ENCODE assay signal across 2 cellular contexts in the genomic region with DNA sequence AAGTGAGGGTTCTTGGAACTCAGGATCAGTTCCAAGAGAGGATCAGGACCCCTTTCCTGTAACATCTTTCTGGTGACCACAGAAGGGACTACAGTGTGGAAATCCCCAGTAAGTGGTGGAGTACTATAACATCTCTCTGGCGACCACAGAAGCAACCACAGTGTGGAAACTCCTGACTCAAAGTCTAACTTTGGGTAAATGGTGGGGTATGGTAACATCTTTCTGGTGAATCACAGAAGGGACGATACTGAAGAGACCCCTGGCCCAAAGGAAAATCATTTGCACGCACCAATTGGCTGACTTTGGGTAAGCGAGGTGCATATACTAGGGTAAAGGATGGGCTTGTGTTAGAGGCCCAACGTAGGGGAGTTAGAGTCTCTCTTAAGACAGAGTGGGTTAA.
TF ChIP-seq lines count a peak whose summit lies in the region.

No MANE protein-coding gene starts in this region.

TF ChIP-seq in K562, 482 proteins besides CTCF, POLR2A, EP300 and RAD21 (continued from another document):
- TF ChIP-seq MTA3 (IDR thresholded peaks at IDR 0.05; ENCODE audit: borderline replicate concordance): no peak
- no peak for TF ChIP-seq CHD2 (IDR thresholded peaks at IDR 0.05; ENCODE audit: low read depth, low read length)
- no peak for TF ChIP-seq MCM7 (IDR thresholded peaks at IDR 0.05)
- TF ChIP-seq, protein P1, sequence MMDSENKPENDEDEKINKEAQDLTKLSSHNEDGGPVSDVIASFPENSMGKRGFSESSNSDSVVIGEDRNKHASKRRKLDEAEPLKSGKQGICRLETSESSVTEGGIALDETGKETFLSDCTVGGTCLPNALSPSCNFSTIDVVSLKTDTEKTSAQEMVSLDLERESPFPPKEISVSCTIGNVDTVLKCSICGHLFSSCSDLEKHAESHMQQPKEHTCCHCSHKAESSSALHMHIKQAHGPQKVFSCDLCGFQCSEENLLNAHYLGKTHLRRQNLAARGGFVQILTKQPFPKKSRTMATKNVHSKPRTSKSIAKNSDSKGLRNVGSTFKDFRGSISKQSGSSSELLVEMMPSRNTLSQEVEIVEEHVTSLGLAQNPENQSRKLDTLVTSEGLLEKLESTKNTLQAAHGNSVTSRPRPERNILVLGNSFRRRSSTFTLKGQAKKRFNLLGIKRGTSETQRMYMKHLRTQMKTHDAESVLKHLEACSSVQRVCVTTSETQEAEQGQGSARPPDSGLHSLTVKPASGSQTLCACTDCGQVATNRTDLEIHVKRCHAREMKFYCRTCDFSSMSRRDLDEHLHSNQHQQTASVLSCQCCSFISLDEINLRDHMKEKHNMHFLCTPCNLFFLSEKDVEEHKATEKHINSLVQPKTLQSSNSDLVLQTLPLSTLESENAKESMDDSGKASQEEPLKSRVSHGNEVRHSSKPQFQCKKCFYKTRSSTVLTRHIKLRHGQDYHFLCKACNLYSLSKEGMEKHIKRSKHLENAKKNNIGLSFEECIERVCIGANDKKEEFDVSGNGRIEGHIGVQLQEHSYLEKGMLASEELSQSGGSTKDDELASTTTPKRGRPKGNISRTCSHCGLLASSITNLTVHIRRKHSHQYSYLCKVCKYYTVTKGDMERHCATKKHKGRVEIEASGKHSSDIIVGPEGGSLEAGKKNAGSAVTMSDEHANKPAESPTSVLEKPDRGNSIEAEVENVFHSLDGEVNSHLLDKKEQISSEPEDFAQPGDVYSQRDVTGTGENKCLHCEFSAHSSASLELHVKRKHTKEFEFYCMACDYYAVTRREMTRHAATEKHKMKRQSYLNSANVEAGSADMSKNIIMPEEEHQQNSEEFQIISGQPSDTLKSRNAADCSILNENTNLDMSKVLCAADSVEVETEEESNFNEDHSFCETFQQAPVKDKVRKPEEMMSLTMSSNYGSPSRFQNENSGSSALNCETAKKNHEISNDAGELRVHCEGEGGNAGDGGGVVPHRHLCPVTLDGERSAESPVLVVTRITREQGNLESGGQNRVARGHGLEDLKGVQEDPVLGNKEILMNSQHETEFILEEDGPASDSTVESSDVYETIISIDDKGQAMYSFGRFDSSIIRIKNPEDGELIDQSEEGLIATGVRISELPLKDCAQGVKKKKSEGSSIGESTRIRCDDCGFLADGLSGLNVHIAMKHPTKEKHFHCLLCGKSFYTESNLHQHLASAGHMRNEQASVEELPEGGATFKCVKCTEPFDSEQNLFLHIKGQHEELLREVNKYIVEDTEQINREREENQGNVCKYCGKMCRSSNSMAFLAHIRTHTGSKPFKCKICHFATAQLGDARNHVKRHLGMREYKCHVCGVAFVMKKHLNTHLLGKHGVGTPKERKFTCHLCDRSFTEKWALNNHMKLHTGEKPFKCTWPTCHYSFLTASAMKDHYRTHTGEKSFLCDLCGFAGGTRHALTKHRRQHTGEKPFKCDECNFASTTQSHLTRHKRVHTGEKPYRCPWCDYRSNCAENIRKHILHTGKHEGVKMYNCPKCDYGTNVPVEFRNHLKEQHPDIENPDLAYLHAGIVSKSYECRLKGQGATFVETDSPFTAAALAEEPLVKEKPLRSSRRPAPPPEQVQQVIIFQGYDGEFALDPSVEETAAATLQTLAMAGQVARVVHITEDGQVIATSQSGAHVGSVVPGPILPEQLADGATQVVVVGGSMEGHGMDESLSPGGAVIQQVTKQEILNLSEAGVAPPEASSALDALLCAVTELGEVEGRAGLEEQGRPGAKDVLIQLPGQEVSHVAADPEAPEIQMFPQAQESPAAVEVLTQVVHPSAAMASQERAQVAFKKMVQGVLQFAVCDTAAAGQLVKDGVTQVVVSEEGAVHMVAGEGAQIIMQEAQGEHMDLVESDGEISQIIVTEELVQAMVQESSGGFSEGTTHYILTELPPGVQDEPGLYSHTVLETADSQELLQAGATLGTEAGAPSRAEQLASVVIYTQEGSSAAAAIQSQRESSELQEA (IDR thresholded peaks at IDR 0.05; ENCODE audit: low read depth): no peak
- no peak for TF ChIP-seq SRSF7 (optimal IDR thresholded peaks at IDR 0.05; ENCODE audit: low read depth, low read length)
- no peak for TF ChIP-seq RHOXF2B (CRISPR knock-in tag; conservative IDR thresholded peaks at IDR 0.05)
- TF ChIP-seq ZNF644 (tag; IDR thresholded peaks at IDR 0.05; ENCODE audit: low read depth): no peak
- TF ChIP-seq, protein P2, sequence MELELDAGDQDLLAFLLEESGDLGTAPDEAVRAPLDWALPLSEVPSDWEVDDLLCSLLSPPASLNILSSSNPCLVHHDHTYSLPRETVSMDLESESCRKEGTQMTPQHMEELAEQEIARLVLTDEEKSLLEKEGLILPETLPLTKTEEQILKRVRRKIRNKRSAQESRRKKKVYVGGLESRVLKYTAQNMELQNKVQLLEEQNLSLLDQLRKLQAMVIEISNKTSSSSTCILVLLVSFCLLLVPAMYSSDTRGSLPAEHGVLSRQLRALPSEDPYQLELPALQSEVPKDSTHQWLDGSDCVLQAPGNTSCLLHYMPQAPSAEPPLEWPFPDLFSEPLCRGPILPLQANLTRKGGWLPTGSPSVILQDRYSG (tag; conservative IDR thresholded peaks at IDR 0.05; ENCODE audit: low read depth): no peak
- TF ChIP-seq, protein P3, sequence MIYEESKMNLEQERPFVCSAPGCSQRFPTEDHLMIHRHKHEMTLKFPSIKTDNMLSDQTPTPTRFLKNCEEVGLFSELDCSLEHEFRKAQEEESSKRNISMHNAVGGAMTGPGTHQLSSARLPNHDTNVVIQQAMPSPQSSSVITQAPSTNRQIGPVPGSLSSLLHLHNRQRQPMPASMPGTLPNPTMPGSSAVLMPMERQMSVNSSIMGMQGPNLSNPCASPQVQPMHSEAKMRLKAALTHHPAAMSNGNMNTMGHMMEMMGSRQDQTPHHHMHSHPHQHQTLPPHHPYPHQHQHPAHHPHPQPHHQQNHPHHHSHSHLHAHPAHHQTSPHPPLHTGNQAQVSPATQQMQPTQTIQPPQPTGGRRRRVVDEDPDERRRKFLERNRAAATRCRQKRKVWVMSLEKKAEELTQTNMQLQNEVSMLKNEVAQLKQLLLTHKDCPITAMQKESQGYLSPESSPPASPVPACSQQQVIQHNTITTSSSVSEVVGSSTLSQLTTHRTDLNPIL (CRISPR knock-in tag; IDR thresholded peaks at IDR 0.05): no peak
- no peak for TF ChIP-seq RB1 (IDR thresholded peaks at IDR 0.05; ENCODE audit: low read depth)

TF ChIP-seq in SK-N-SH, 30 proteins besides CTCF, POLR2A, EP300 and RAD21 (continued from another document):
- TF ChIP-seq, protein P4, sequence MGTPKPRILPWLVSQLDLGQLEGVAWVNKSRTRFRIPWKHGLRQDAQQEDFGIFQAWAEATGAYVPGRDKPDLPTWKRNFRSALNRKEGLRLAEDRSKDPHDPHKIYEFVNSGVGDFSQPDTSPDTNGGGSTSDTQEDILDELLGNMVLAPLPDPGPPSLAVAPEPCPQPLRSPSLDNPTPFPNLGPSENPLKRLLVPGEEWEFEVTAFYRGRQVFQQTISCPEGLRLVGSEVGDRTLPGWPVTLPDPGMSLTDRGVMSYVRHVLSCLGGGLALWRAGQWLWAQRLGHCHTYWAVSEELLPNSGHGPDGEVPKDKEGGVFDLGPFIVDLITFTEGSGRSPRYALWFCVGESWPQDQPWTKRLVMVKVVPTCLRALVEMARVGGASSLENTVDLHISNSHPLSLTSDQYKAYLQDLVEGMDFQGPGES (IDR thresholded peaks at IDR 0.05; ENCODE audit: low read depth, low read length): no peak
